Comparison of ENCODE assay signal across 8 cellular contexts in genomic region chr20:34363062-34364012, GRCh38. TPM values are rescaled to one million over a fixed set of nuclear protein-coding genes. Genes with fewer than 3 reads are reported as not detected.
DNase-seq lines count a peak whose midpoint lies in the region; ATAC-seq and TF ChIP-seq lines count a peak whose summit lies in the region.

TSS of gene ITCH (plus strand) at chr20:34363273. CDS start at chr20:34393812, 30,539 bp downstream.

- 0% methylated on average over 30 of the region's 92 CpGs for WGBS in right lobe of liver (ENCODE audit: insufficient coverage, low coverage, low lambda C conversion rate, missing lambda C conversion rate)

- no peaks in the 10 kb centered on the region for H3K36me3 ChIP-seq in right lobe of liver

- H3K4me3 ChIP-seq in right lobe of liver: peak within 1 kb of the TSS; percentile 69 to 97 (median 95)

- TF ChIP-seq POLR2A in right lobe of liver (IDR thresholded peaks at IDR 0.05): peak; percentile 90

- peak within 1 kb of the TSS; percentile 82 for H3K27ac ChIP-seq in C4-2B
- peak within 1 kb of the TSS; percentile 91 to 96 (median 94) for H3K27ac ChIP-seq in right lobe of liver

- intact Hi-C loops in right lobe of liver (cut with DNase I): no loop called here

- H3K27me3 ChIP-seq in right lobe of liver: no peaks in the 10 kb centered on the region

- ATAC-seq in GM19395 (IDR thresholded peaks at IDR 0.05; ENCODE audit: unreplicated experiment) (peak; percentile 94), HG03565 (IDR thresholded peaks at IDR 0.05; ENCODE audit: unreplicated experiment) (peak; percentile 81), right lobe of liver (peak; percentile 97 to 99 (median 98))

- TF ChIP-seq CTCF in C4-2B (conservative IDR thresholded peaks at IDR 0.05) (no peak), right lobe of liver (IDR thresholded peaks at IDR 0.05) (no peak)

- peaks cover 0 to 38% (median 17%) of the 10 kb centered on the region in 4 donors for H3K4me1 ChIP-seq in right lobe of liver

- H3K9me3 ChIP-seq in right lobe of liver: no peaks in the 10 kb centered on the region

- DNase-seq in NCI-H774 (lab: John Stamatoyannopoulos, UW) (peak; percentile 94), dermis microvascular lymphatic vessel endothelial cell (ENCODE audit: low read depth in 2 of 2) (peak; percentile 90 to 97), right lobe of liver (peak; percentile 97 to 98 (median 98))
- DNase-seq in activated CD4-positive, alpha-beta T cell treated with anti-CD3 and anti-CD28 coated beads, Interleukin-2, amount 50 U/mL, for 48 hours: peak; percentile 91 to 95
- DNase-seq in stimulated activated CD4-positive, alpha-beta T cell treated with anti-CD3 and anti-CD28 coated beads, Interleukin-4, amount 100 ng/mL, for 4 hours: peak; percentile 89 to 92

RNA-seq across cellular contexts. Expression of gene ITCH, which starts in this region (rescaled TPM):
- total RNA-seq in dermis microvascular lymphatic vessel endothelial cell: 49.4 and 54.4 TPM in 2 replicates
- 10 to 100 TPM; 32.8 to 71.4 (median 44.1) TPM for total RNA-seq in right lobe of liver

Comparison
In these comparisons a context has a peak if more than half of its experiments do, and no peak if none do; other contexts are left out.
1. Peak in every context shown above with its lines: DNase-seq, ATAC-seq, H3K4me3 ChIP-seq and H3K27ac ChIP-seq.